2 cellular contexts compared by ENCODE assay signal in the genomic region with DNA sequence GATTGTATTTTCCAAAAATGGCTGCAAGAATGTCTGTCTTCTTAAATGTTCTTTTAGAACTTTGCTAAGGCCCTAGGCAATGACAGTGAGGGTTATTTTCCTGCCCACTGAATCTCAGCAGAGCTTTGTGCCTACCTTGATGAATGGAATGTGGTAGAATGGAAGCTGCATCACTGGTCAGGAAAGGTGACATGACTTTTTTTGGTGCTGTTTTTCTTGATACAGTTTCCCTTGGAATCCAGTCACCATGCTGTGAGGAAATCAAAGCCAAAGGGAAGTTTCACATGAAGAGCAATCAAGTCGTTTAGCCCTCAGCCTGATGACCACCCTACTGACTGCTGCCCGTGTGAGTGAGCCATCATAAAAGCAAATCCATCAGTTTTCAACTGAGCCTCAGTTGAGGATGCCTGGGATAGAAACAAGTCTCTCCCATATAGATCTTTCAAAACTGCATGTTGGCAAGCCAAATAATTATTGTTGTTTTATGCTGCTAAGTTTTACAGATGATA.
TF ChIP-seq lines count a peak whose summit lies in the region.

No MANE protein-coding gene starts in this region.

TF ChIP-seq in GM23338, 12 proteins besides CTCF, POLR2A, EP300 and RAD21 (continued from another document):
- TF ChIP-seq, protein P1, sequence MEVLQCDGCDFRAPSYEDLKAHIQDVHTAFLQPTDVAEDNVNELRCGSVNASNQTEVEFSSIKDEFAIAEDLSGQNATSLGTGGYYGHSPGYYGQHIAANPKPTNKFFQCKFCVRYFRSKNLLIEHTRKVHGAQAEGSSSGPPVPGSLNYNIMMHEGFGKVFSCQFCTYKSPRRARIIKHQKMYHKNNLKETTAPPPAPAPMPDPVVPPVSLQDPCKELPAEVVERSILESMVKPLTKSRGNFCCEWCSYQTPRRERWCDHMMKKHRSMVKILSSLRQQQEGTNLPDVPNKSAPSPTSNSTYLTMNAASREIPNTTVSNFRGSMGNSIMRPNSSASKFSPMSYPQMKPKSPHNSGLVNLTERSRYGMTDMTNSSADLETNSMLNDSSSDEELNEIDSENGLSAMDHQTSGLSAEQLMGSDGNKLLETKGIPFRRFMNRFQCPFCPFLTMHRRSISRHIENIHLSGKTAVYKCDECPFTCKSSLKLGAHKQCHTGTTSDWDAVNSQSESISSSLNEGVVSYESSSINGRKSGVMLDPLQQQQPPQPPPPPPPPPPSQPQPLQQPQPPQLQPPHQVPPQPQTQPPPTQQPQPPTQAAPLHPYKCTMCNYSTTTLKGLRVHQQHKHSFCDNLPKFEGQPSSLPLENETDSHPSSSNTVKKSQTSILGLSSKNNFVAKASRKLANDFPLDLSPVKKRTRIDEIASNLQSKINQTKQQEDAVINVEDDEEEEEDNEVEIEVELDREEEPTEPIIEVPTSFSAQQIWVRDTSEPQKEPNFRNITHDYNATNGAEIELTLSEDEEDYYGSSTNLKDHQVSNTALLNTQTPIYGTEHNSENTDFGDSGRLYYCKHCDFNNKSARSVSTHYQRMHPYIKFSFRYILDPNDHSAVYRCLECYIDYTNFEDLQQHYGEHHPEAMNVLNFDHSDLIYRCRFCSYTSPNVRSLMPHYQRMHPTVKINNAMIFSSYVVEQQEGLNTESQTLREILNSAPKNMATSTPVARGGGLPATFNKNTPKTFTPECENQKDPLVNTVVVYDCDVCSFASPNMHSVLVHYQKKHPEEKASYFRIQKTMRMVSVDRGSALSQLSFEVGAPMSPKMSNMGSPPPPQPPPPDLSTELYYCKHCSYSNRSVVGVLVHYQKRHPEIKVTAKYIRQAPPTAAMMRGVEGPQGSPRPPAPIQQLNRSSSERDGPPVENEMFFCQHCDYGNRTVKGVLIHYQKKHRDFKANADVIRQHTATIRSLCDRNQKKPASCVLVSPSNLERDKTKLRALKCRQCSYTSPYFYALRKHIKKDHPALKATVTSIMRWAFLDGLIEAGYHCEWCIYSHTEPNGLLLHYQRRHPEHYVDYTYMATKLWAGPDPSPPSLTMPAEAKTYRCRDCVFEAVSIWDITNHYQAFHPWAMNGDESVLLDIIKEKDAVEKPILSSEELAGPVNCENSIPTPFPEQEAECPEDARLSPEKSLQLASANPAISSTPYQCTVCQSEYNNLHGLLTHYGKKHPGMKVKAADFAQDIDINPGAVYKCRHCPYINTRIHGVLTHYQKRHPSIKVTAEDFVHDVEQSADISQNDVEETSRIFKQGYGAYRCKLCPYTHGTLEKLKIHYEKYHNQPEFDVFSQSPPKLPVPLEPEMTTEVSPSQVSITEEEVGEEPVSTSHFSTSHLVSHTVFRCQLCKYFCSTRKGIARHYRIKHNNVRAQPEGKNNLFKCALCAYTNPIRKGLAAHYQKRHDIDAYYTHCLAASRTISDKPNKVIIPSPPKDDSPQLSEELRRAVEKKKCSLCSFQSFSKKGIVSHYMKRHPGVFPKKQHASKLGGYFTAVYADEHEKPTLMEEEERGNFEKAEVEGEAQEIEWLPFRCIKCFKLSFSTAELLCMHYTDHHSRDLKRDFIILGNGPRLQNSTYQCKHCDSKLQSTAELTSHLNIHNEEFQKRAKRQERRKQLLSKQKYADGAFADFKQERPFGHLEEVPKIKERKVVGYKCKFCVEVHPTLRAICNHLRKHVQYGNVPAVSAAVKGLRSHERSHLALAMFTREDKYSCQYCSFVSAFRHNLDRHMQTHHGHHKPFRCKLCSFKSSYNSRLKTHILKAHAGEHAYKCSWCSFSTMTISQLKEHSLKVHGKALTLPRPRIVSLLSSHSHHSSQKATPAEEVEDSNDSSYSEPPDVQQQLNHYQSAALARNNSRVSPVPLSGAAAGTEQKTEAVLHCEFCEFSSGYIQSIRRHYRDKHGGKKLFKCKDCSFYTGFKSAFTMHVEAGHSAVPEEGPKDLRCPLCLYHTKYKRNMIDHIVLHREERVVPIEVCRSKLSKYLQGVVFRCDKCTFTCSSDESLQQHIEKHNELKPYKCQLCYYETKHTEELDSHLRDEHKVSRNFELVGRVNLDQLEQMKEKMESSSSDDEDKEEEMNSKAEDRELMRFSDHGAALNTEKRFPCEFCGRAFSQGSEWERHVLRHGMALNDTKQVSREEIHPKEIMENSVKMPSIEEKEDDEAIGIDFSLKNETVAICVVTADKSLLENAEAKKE (CRISPR knock-in tag; IDR thresholded peaks at IDR 0.05), result 0 out of 2 replicates have a peak, but pooled peaks have one; percentile 15
- TF ChIP-seq NANOG (IDR thresholded peaks at IDR 0.05; ENCODE audit: borderline replicate concordance), result peak; percentile 29; the same call in 1 of the 2 replicates

TF ChIP-seq in WTC11, 78 proteins besides CTCF, POLR2A, EP300 and RAD21 (continued from another document):
- TF ChIP-seq ZNF232 (CRISPR knock-in tag; IDR thresholded peaks at IDR 0.05) (no peak), EMX1 (CRISPR knock-in tag; IDR thresholded peaks at IDR 0.05) (no peak), TEAD1 (CRISPR knock-in tag; IDR thresholded peaks at IDR 0.05) (no peak), NR1H2 (CRISPR knock-in tag; IDR thresholded peaks at IDR 0.05) (no peak), IRF2 (CRISPR knock-in tag; IDR thresholded peaks at IDR 0.05; ENCODE audit: borderline replicate concordance, low read depth) (no peak), ATF2 (CRISPR knock-in tag; IDR thresholded peaks at IDR 0.05; ENCODE audit: borderline replicate concordance, low read depth) (no peak), FOXP4 (CRISPR knock-in tag; IDR thresholded peaks at IDR 0.05) (no peak)
